ENCODE assay signal across 9 cellular contexts in the genomic region with DNA sequence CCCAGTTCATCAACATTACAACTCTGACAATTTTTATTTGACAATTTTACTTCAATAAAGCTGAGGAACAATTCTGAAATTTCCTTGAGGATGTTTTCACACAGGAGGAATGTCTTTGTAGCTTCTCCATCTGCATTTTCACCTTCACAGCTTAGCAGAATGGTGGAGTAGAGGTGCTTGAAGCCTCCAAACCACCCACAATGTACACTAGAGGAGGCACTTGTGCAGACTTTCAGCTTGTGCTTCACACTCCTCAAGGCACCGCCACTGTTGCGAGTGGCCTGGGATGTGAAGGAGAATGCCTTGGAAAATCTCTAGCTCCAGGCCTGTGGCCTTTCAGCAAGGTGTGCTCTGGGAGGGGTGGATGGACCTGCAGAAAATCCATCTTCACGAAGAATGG.
"Had no signal": no experiment of that assay in that cellular context is flagged by ENCODE, and none has a peak within 500 bp of the region (broad histone marks: within the 10 kb centered on the region; RNA-seq: fewer than 3 reads in every experiment).

No MANE protein-coding gene starts in this region.

- H3K4me3 ChIP-seq: heart left ventricle, left ventricle myocardium inferior, sigmoid colon, upper lobe of right lung had no signal

- DNase-seq: activated CD4-positive, alpha-beta memory T cell treated with anti-CD3 and anti-CD28 coated beads, Interleukin-2, amount 10 ng/mL, durations not matched to agents 7 days and 5 days; activated T-cell treated with anti-CD3 and anti-CD28 coated beads, Interleukin-2, amount 50 U/mL, for 48 hours; foreskin melanocyte; heart left ventricle; left ventricle myocardium inferior; sigmoid colon; stimulated activated CD4-positive, alpha-beta T cell treated with anti-CD3 and anti-CD28 coated beads, Interleukin-2, amount 100 ng/mL, for 24 hours; stimulated activated naive CD4-positive, alpha-beta T cell; upper lobe of right lung had no signal
